9 cellular contexts compared by ENCODE assay signal in genomic region chr1:2557146-2558029, GRCh38. TPM values are rescaled to one million over a fixed set of nuclear protein-coding genes. Genes with fewer than 3 reads are reported as not detected.
A peak's percentile ranks its signal among the peaks of the same experiment; 100 is the strongest.
DNase-seq lines count a peak whose midpoint lies in the region; ATAC-seq and TF ChIP-seq lines count a peak whose summit lies in the region.
"Had no signal": no experiment of that assay in that cellular context is flagged by ENCODE, and none has a peak within 500 bp of the region (broad histone marks: within the 10 kb centered on the region; RNA-seq: fewer than 3 reads in every experiment).

No MANE protein-coding gene starts in this region.

- H3K36me3 ChIP-seq in skeletal muscle tissue (ENCODE audit: control insufficient read depth in 3 of 3, insufficient read depth in 3 of 3, low read length in 3 of 3): peaks cover 0 to 7% (median 6%) of the 10 kb centered on the region in 3 donors

- peak overlapping the region; percentile 92 for H3K27ac ChIP-seq in VCaP
- peak overlapping the region; percentile 85 for H3K27ac ChIP-seq in skeletal muscle tissue (ENCODE audit: low read depth, low read length)

- H3K4me3 ChIP-seq in foreskin fibroblast (ENCODE audit: low read depth in 1 of 2, low read length in 2 of 2): peak overlapping the region; percentile 62 to 66
- peak overlapping the region; percentile 81 to 91 (median 88) for H3K4me3 ChIP-seq in skeletal muscle tissue (ENCODE audit: low read length in 3 of 3)

- TF ChIP-seq CTCF in GM12873 (IDR thresholded peaks at IDR 0.05; ENCODE audit: insufficient read depth, low read depth, low read length, missing control alignments) (peak; percentile 29), VCaP (conservative IDR thresholded peaks at IDR 0.05) (no peak; the same call in 1 of the 2 replicates), foreskin fibroblast (IDR thresholded peaks at IDR 0.05; ENCODE audit: low read depth, low read length) (no peak)

- peaks cover 5 to 8% (median 6%) of the 10 kb centered on the region in 3 donors for H3K27me3 ChIP-seq in skeletal muscle tissue (ENCODE audit: control insufficient read depth in 3 of 3, insufficient read depth in 3 of 3, low read length in 3 of 3)

- ATAC-seq in GM19023 (IDR thresholded peaks at IDR 0.05; ENCODE audit: unreplicated experiment): no peak
- no peak for ATAC-seq in HG03469 (IDR thresholded peaks at IDR 0.05; ENCODE audit: unreplicated experiment)

- peak overlapping the region; percentile 10 to 95 (median 88) for H3K9ac ChIP-seq in skeletal muscle tissue (ENCODE audit: low read depth in 1 of 3, low read length in 3 of 3)

- H3K9me3 ChIP-seq in skeletal muscle tissue (ENCODE audit: control insufficient read depth in 3 of 3, low read length in 3 of 3): no peaks in the 10 kb centered on the region

- peaks cover 26 to 35% (median 31%) of the 10 kb centered on the region in 3 donors for H3K4me1 ChIP-seq in skeletal muscle tissue (ENCODE audit: control insufficient read depth in 3 of 3, insufficient read depth in 3 of 3, low read length in 3 of 3)

- no peak for DNase-seq in foreskin fibroblast
- DNase-seq in NCI-H1436 treated with DMSO at 0.1 percent for 48 hours (lab: John Stamatoyannopoulos, UW): no peak
- no peak for DNase-seq in NK-92 treated with Interleukin-12 subunit alpha and Interleukin-12 subunit beta, amount 100 ng/mL, for 24 hours (lab: John Stamatoyannopoulos, UW)

RNA-seq across cellular contexts. Expression of gene TNFRSF14, which starts 1.2 kb away (rescaled TPM):
- total RNA-seq in skeletal muscle tissue: 11.5 TPM

RNA-seq across cellular contexts. Expression of gene HES5, which starts 27.3 kb away (rescaled TPM):
- 1.6 TPM for total RNA-seq in skeletal muscle tissue
- total RNA-seq: M059J had no signal

RNA-seq across cellular contexts. Expression of gene PRXL2B, which starts 29.2 kb away (rescaled TPM):
- total RNA-seq in skeletal muscle tissue: 5.7 TPM

RNA-seq across cellular contexts. Expression of gene PANK4, which starts 31.0 kb away (rescaled TPM):
- total RNA-seq in skeletal muscle tissue: 26.1 TPM
